In the genomic region with DNA sequence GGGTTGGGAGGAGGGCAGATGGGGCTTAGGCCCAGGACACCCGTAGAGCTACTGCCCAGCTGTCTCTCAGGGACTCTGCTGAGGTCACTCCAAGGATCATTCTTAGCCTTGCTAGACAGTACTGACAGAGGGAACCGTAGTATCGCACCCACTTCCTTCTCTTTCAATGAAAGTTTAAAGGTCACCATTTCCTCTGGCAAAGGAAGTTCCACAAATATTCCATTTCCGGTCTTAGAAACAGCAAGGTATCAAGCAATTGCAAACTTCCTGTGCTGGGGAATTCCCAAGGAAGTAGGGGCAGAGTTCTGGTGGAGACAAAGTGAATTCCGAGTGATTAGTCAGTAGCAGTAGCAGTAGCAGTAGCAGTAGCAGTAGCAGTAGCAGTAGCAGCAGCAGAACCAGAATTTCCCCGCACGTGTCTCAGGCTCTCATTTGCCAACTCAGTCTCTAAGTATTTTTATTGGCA, we compare ENCODE assay signal across 8 cellular contexts. TPM values are rescaled to one million over a fixed set of nuclear protein-coding genes. Genes with fewer than 3 reads are reported as not detected.
DNase-seq lines count a peak whose midpoint lies in the region; ATAC-seq and TF ChIP-seq lines count a peak whose summit lies in the region.

No MANE protein-coding gene starts in this region.

- TF ChIP-seq CTCF in WERI-Rb-1 (IDR thresholded peaks at IDR 0.05; ENCODE audit: low read depth, low read length) = no peak
- no peak for TF ChIP-seq CTCF in left ventricle myocardium inferior (IDR thresholded peaks at IDR 0.05; ENCODE audit: borderline replicate concordance)
- no peak for TF ChIP-seq CTCF in testis (IDR thresholded peaks at IDR 0.05)
- no peak for TF ChIP-seq CTCF in lower leg skin (IDR thresholded peaks at IDR 0.05)
- no peak for TF ChIP-seq CTCF in endodermal cell (conservative IDR thresholded peaks at IDR 0.05)

- H3K27ac ChIP-seq in WERI-Rb-1 (peak overlapping the region; percentile 52), left ventricle myocardium inferior (replicated peaks) (peak overlapping the region; percentile 63), testis (peak overlapping the region; percentile 69 to 81), endodermal cell (ENCODE audit: low read depth, low read length) (no peak overlapping the region)

- 53 to 63% methylated on average over 7 of the region's 7 CpGs for WGBS in testis, 2 donors
- WGBS in lower leg skin, 2 donors = 32 to 41% methylated on average over 7 of the region's 7 CpGs
- 90 to 91% methylated on average over 7 of the region's 7 CpGs for WGBS in endodermal cell (ENCODE audit: insufficient coverage in 1 of 2, insufficient read length in 1 of 2), 2 experiments

- TF ChIP-seq POLR2A in testis (IDR thresholded peaks at IDR 0.05) (no peak), lower leg skin (IDR thresholded peaks at IDR 0.05) (no peak)

- no peak for ATAC-seq in GM21528 (IDR thresholded peaks at IDR 0.05; ENCODE audit: low FRiP score, unreplicated experiment)

- H3K4me3 Mint-ChIP-seq in endodermal cell = no peak overlapping the region

- H3K27me3 ChIP-seq in WERI-Rb-1 (ENCODE audit: insufficient read depth, low read depth, severe bottlenecking) = no peaks in the 10 kb centered on the region
- H3K27me3 ChIP-seq in left ventricle myocardium inferior (ENCODE audit: low read depth) = no peaks in the 10 kb centered on the region
- no peaks in the 10 kb centered on the region for H3K27me3 ChIP-seq in testis
- H3K27me3 ChIP-seq in endodermal cell (ENCODE audit: control insufficient read depth, insufficient read depth, low read length, poor library complexity, severe bottlenecking) = no peaks in the 10 kb centered on the region

- H3K4me3 ChIP-seq in WERI-Rb-1 (ENCODE audit: low read depth, low read length) = no peak overlapping the region
- no peak overlapping the region for H3K4me3 ChIP-seq in left ventricle myocardium inferior
- no peak overlapping the region for H3K4me3 ChIP-seq in testis
- H3K4me3 ChIP-seq in lower leg skin (ENCODE audit: low read depth, poor library complexity, severe bottlenecking) = no peak overlapping the region
- no peak overlapping the region for H3K4me3 ChIP-seq in endodermal cell (ENCODE audit: low read length)

- peak; percentile 27 for DNase-seq in activated naive CD4-positive, alpha-beta T cell treated with Interleukin-2 at 50 U/mL for 16 hours
- DNase-seq in activated naive CD4-positive, alpha-beta T cell (lab: John Stamatoyannopoulos, UW) = no peak
- peak; percentile 58 for DNase-seq in WERI-Rb-1
- no peak for DNase-seq in left ventricle myocardium inferior
- DNase-seq in testis = no peak
- no peak for DNase-seq in lower leg skin (ENCODE audit: low spot score in 2 of 2)
- DNase-seq in endodermal cell = no peak

- H3K27ac Mint-ChIP-seq in endodermal cell = no peak overlapping the region

- no peak overlapping the region for H3K9ac ChIP-seq in endodermal cell (ENCODE audit: extremely low read depth, low read length, poor library complexity, severe bottlenecking)

- H3K9me3 ChIP-seq in WERI-Rb-1 (ENCODE audit: severe bottlenecking) = no peaks in the 10 kb centered on the region
- H3K9me3 ChIP-seq in left ventricle myocardium inferior (replicated peaks) = peaks cover 9% of the 10 kb centered on the region
- H3K9me3 ChIP-seq in testis = no peaks in the 10 kb centered on the region
- peaks cover 11% of the 10 kb centered on the region for H3K9me3 ChIP-seq in endodermal cell (ENCODE audit: control insufficient read depth, low read length)

- peaks cover 27% of the 10 kb centered on the region for H3K4me1 ChIP-seq in left ventricle myocardium inferior
- H3K4me1 ChIP-seq in testis = peaks cover 30% of the 10 kb centered on the region
- peaks cover 4% of the 10 kb centered on the region for H3K4me1 ChIP-seq in endodermal cell (ENCODE audit: control insufficient read depth, insufficient read depth, low read length)

- intact Hi-C loops in left ventricle myocardium inferior (cut with micrococcal nuclease) = loop anchor here (2.0 kb wide), 1 partner anchor 59 kb away; no protein-coding TSS in a partner anchor
- intact Hi-C loops in testis (cut with DNase I; ENCODE audit: low total_unique reads) = no loop called here
- intact Hi-C loops in lower leg skin (cut with DNase I; ENCODE audit: low total_unique reads) = no loop called here

- peaks cover 7% of the 10 kb centered on the region for H3K4me1 Mint-ChIP-seq in endodermal cell

- no peaks in the 10 kb centered on the region for H3K36me3 ChIP-seq in WERI-Rb-1
- no peaks in the 10 kb centered on the region for H3K36me3 ChIP-seq in left ventricle myocardium inferior
- H3K36me3 ChIP-seq in testis (ENCODE audit: low read depth, missing control alignments) = no peaks in the 10 kb centered on the region
- H3K36me3 ChIP-seq in endodermal cell (ENCODE audit: control insufficient read depth, insufficient read depth, low read length) = no peaks in the 10 kb centered on the region

- no peaks in the 10 kb centered on the region for H3K27me3 Mint-ChIP-seq in endodermal cell (ENCODE audit: insufficient read depth)

- no peaks in the 10 kb centered on the region for H3K9me3 Mint-ChIP-seq in endodermal cell

- H3K36me3 Mint-ChIP-seq in endodermal cell (ENCODE audit: low read depth) = no peaks in the 10 kb centered on the region

RNA-seq across cellular contexts. Expression of a gene that starts 24.7 kb away (rescaled TPM):
- total RNA-seq in left ventricle myocardium inferior (0.27 TPM), testis (under 1 TPM; 0.62 to 0.63 TPM), lower leg skin (under 1 TPM in 1 of 4 donors, not detected in 3; 0.47 TPM), endodermal cell (not detected)
- 1.8 TPM for polyA plus RNA-seq in testis (ENCODE audit: insufficient read depth, low read depth, low replicate concordance)
- not detected for polyA plus RNA-seq in endodermal cell (2013, experiment 1 of 2)
- polyA plus RNA-seq in endodermal cell (2013, experiment 2 of 2) = not detected

RNA-seq across cellular contexts. Expression of a gene that starts 27.6 kb away (rescaled TPM):
- total RNA-seq in left ventricle myocardium inferior = not detected
- total RNA-seq in testis = 10 to 100 TPM; 21.4 to 36.5 TPM
- polyA plus RNA-seq in testis (ENCODE audit: insufficient read depth, low read depth, low replicate concordance) = 15.8 TPM
- total RNA-seq in lower leg skin = 1 to 10 TPM in 1 of 4 donors, under 1 TPM in 3; 0.53 to 5.3 (median 0.84) TPM
- total RNA-seq in endodermal cell = 1 to 10 TPM in 1 of 2 donors, under 1 TPM in 1; 0.73 to 1.0 TPM
- polyA plus RNA-seq in endodermal cell (2013, experiment 1 of 2) = 0.21 TPM
- 0.25 TPM for polyA plus RNA-seq in endodermal cell (2013, experiment 2 of 2)

RNA-seq across cellular contexts. Expression of a gene that starts 47.5 kb away (rescaled TPM):
- total RNA-seq in left ventricle myocardium inferior (0.38 TPM), testis (10 to 100 TPM in 1 of 2 donors, 1 to 10 TPM in 1; 7.1 to 11.0 TPM), lower leg skin (10 to 100 TPM in 1 of 4 donors, 1 to 10 TPM in 3; 1.2 to 11.3 (median 2.0) TPM), endodermal cell (10 to 100 TPM; 20.1 to 30.3 TPM)
- polyA plus RNA-seq in testis (ENCODE audit: insufficient read depth, low read depth, low replicate concordance) = 9.5 TPM
- polyA plus RNA-seq in endodermal cell (2013, experiment 1 of 2) = 29.4 TPM
- polyA plus RNA-seq in endodermal cell (2013, experiment 2 of 2) = 34.1 TPM

Comparison
In these comparisons a context has a peak if more than half of its experiments do, and no peak if none do; other contexts are left out.
1. DNase-seq: peak in activated naive CD4-positive, alpha-beta T cell treated with Interleukin-2 at 50 U/mL for 16 hours (single experiment) and WERI-Rb-1 (single experiment); none in activated naive CD4-positive, alpha-beta T cell (0 of 4), left ventricle myocardium inferior (single experiment), testis (single experiment), lower leg skin (0 of 2) and endodermal cell (single experiment).